Comparison of ENCODE assay signal across 24 cellular contexts in genomic region chr15:76252249-76252648, GRCh38.
"Had no signal": no experiment of that assay in that cellular context is flagged by ENCODE, and none has a peak within 500 bp of the region (broad histone marks: within the 10 kb centered on the region; RNA-seq: fewer than 3 reads in every experiment).

No MANE protein-coding gene starts in this region.

- H3K27ac ChIP-seq: adrenal gland, body of pancreas, breast epithelium, SJCRH30, SK-N-MC had no signal

- DNase-seq: activated CD4-positive, alpha-beta memory T cell treated with anti-CD3 and anti-CD28 coated beads for 36 hours; activated CD4-positive, alpha-beta T cell treated with anti-CD3 and anti-CD28 coated beads, Interleukin-2, amount 10 ng/mL, durations not matched to agents 7 days and 5 days; activated CD8-positive, alpha-beta memory T cell treated with anti-CD3 and anti-CD28 coated beads, Interleukin-2, amount 50 U/mL, for 4 hours; activated gamma-delta T cell treated with Interleukin-2 at 50 U/mL for 16 hours; activated naive CD4-positive, alpha-beta T cell treated with anti-CD3 and anti-CD28 coated beads for 36 hours; activated T-cell treated with anti-CD3 and anti-CD28 coated beads for 4 hours; activated T-cell treated with anti-CD3 and anti-CD28 coated beads, Interleukin-2, amount 50 U/mL, for 4 hours; adrenal gland; body of pancreas; caudate nucleus; cerebellar nuclear complex; NCI-H1092 treated with DMSO at 0.1 percent for 48 hours; NCI-H1417; NCI-H187 treated with DMSO at 0.1 percent for 48 hours; NCI-H2081; NCI-H345; NCI-H524 treated with DMSO at 0.1 percent for 48 hours; SHP77; SJCRH30; T1000 had no signal

- H3K27me3 ChIP-seq: adrenal gland, body of pancreas, breast epithelium, SJCRH30 had no signal

- H3K4me3 ChIP-seq: adrenal gland, body of pancreas, breast epithelium, SJCRH30, SK-N-MC had no signal

- ATAC-seq: activated T-cell treated with anti-CD3 and anti-CD28 coated beads, Interleukin-2, amount 50 U/mL, for 4 hours; body of pancreas had no signal

- H3K36me3 ChIP-seq: adrenal gland, breast epithelium had no signal

- H3K9me3 ChIP-seq: adrenal gland, body of pancreas, breast epithelium, SJCRH30 had no signal

- H3K4me1 ChIP-seq: body of pancreas, breast epithelium, SJCRH30 had no signal

- FAIRE-seq: astrocyte, RCC 7860 had no signal
